ENCODE assay signal across 10 cellular contexts in genomic region chr3:21750831-21751391, GRCh38. TPM values are rescaled to one million over a fixed set of nuclear protein-coding genes. Genes with fewer than 3 reads are reported as not detected.
DNase-seq lines count a peak whose midpoint lies in the region; ATAC-seq and TF ChIP-seq lines count a peak whose summit lies in the region.
"Had no signal": no experiment of that assay in that cellular context is flagged by ENCODE, and none has a peak within 500 bp of the region (broad histone marks: within the 10 kb centered on the region; RNA-seq: fewer than 3 reads in every experiment).

Gene ZNF385D, minus strand, starts transcription at chr3:21751210. Its CDS starts 294 bp downstream, at chr3:21750916.

- ATAC-seq in RWPE2 (ENCODE audit: low read depth): peak; percentile 56; the same call in 1 of the 3 replicates
- ATAC-seq in foreskin keratinocyte: peak; percentile 77
- ATAC-seq in GM19455 (IDR thresholded peaks at IDR 0.05; ENCODE audit: unreplicated experiment): no peak
- ATAC-seq in stimulated activated naive CD8-positive, alpha-beta T cell treated with anti-CD3 and anti-CD28 coated beads, Interleukin-15, Interleukin-2, amounts not matched to agents 100 U/mL and 50 U/mL, for 24 hours: no peak
- ATAC-seq in stimulated activated memory B cell treated with anti-CD40 and anti-IgM and Interleukin-4, amounts not matched to agents 10 μg/mL and 1 μg/mL and 100 μg/mL, for 72 hours: no peak

- H3K9ac ChIP-seq in neural progenitor cell: no peak within 1 kb of the TSS

- H3K9me3 Mint-ChIP-seq in neural progenitor cell: no peaks in the 10 kb centered on the region
- H3K9me3 Mint-ChIP-seq in stimulated activated memory B cell treated with anti-CD40 and anti-IgM and Interleukin-4, amounts not matched to agents 10 μg/mL and 1 μg/mL and 100 μg/mL, for 72 hours: peaks cover 1% of the 10 kb centered on the region
- H3K9me3 Mint-ChIP-seq: dendritic cell treated with granulocyte-macrophage colony-stimulating factor and Interleukin-4, amounts not matched to agents 40 ng/mL and 50 ng/mL, for 4 days had no signal

- DNase-seq in AG09309 (ENCODE audit: low read depth) (no peak), RWPE2 (ENCODE audit: low spot score) (no peak), foreskin keratinocyte (peak in 1 of 2 donors; percentile 60), neural progenitor cell (ENCODE audit: low spot score) (peak; percentile 93)
- no peak for DNase-seq in stimulated activated CD4-positive, alpha-beta T cell treated with anti-CD3 and anti-CD28 coated beads, Interleukin-4, amount 100 ng/mL, for 1 hour
- DNase-seq in stimulated activated naive CD8-positive, alpha-beta T cell treated with anti-CD3 and anti-CD28 coated beads, Interleukin-15, Interleukin-2, amounts not matched to agents 100 U/mL and 50 U/mL, for 24 hours: no peak
- DNase-seq: DND-41 had no signal

- H3K27me3 ChIP-seq in RWPE2 (ENCODE audit: insufficient read depth, poor library complexity, severe bottlenecking): peaks cover 15% of the 10 kb centered on the region
- H3K27me3 ChIP-seq in foreskin keratinocyte: no peaks in the 10 kb centered on the region
- H3K27me3 ChIP-seq in neural progenitor cell: no peaks in the 10 kb centered on the region

- no peaks in the 10 kb centered on the region for H3K27me3 Mint-ChIP-seq in neural progenitor cell (ENCODE audit: insufficient read depth, low read depth)
- H3K27me3 Mint-ChIP-seq in stimulated activated memory B cell treated with anti-CD40 and anti-IgM and Interleukin-4, amounts not matched to agents 10 μg/mL and 1 μg/mL and 100 μg/mL, for 72 hours: no peaks in the 10 kb centered on the region

- H3K79me2 ChIP-seq in neural progenitor cell (ENCODE audit: low read depth): peaks cover 14% of the 10 kb centered on the region

- peak within 1 kb of the TSS; percentile 91 for H2AFZ ChIP-seq in neural progenitor cell (replicated peaks)

- H3K27ac Mint-ChIP-seq in neural progenitor cell: peak within 1 kb of the TSS; percentile 48
- H3K27ac Mint-ChIP-seq in stimulated activated memory B cell treated with anti-CD40 and anti-IgM and Interleukin-4, amounts not matched to agents 10 μg/mL and 1 μg/mL and 100 μg/mL, for 72 hours: no peak within 1 kb of the TSS
- H3K27ac Mint-ChIP-seq: dendritic cell treated with granulocyte-macrophage colony-stimulating factor and Interleukin-4, amounts not matched to agents 40 ng/mL and 50 ng/mL, for 4 days had no signal

- H3K4me1 ChIP-seq in RWPE2 (ENCODE audit: insufficient read depth, poor library complexity, severe bottlenecking) (no peaks in the 10 kb centered on the region), foreskin keratinocyte (peaks cover 3% of the 10 kb centered on the region), neural progenitor cell (peaks cover 32% of the 10 kb centered on the region)

- no peaks in the 10 kb centered on the region for H3K36me3 Mint-ChIP-seq in neural progenitor cell
- no peaks in the 10 kb centered on the region for H3K36me3 Mint-ChIP-seq in stimulated activated memory B cell treated with anti-CD40 and anti-IgM and Interleukin-4, amounts not matched to agents 10 μg/mL and 1 μg/mL and 100 μg/mL, for 72 hours

- no peaks in the 10 kb centered on the region for H3K9me3 ChIP-seq in RWPE2 (ENCODE audit: severe bottlenecking)
- H3K9me3 ChIP-seq in neural progenitor cell (ENCODE audit: low read depth): no peaks in the 10 kb centered on the region

- H3K27ac ChIP-seq in RWPE2 (ENCODE audit: poor library complexity, severe bottlenecking): no peak within 1 kb of the TSS
- no peak within 1 kb of the TSS for H3K27ac ChIP-seq in foreskin keratinocyte
- H3K27ac ChIP-seq in neural progenitor cell: no peak within 1 kb of the TSS

- H3K4me3 ChIP-seq in AG09309 (ENCODE audit: control insufficient read depth, low read depth, low read length) (peak within 1 kb of the TSS; percentile 55), RWPE2 (ENCODE audit: severe bottlenecking) (no peak within 1 kb of the TSS), neural progenitor cell (peak within 1 kb of the TSS; percentile 72)

- TF ChIP-seq CTCF in AG09309 (IDR thresholded peaks at IDR 0.05; ENCODE audit: control insufficient read depth, insufficient read depth, low read depth, low read length, missing control alignments): no peak
- no peak for TF ChIP-seq CTCF in RWPE2 (IDR thresholded peaks at IDR 0.05; ENCODE audit: poor library complexity, severe bottlenecking)
- TF ChIP-seq CTCF in foreskin keratinocyte (conservative IDR thresholded peaks at IDR 0.05): no peak
- TF ChIP-seq CTCF in neural progenitor cell (IDR thresholded peaks at IDR 0.05): no peak

- H3F3A ChIP-seq in neural progenitor cell (ENCODE audit: low read depth): peaks cover 16% of the 10 kb centered on the region

- peak within 1 kb of the TSS; percentile 97 for H3K4me2 ChIP-seq in neural progenitor cell

- peaks cover 24% of the 10 kb centered on the region for H3K4me1 Mint-ChIP-seq in neural progenitor cell
- no peaks in the 10 kb centered on the region for H3K4me1 Mint-ChIP-seq in stimulated activated memory B cell treated with anti-CD40 and anti-IgM and Interleukin-4, amounts not matched to agents 10 μg/mL and 1 μg/mL and 100 μg/mL, for 72 hours

- H3K4me3 Mint-ChIP-seq in neural progenitor cell: peak within 1 kb of the TSS; percentile 86
- H3K4me3 Mint-ChIP-seq in stimulated activated memory B cell treated with anti-CD40 and anti-IgM and Interleukin-4, amounts not matched to agents 10 μg/mL and 1 μg/mL and 100 μg/mL, for 72 hours: no peak within 1 kb of the TSS
- H3K4me3 Mint-ChIP-seq: dendritic cell treated with granulocyte-macrophage colony-stimulating factor and Interleukin-4, amounts not matched to agents 40 ng/mL and 50 ng/mL, for 4 days had no signal

- no peaks in the 10 kb centered on the region for H4K20me1 ChIP-seq in neural progenitor cell (ENCODE audit: low read depth)

- H3K36me3 ChIP-seq in RWPE2 (ENCODE audit: low read depth): no peaks in the 10 kb centered on the region
- no peaks in the 10 kb centered on the region for H3K36me3 ChIP-seq in neural progenitor cell

RNA-seq across cellular contexts. Expression of gene ZNF385D, which starts in this region (rescaled TPM):
- total RNA-seq in foreskin keratinocyte (1.6 and 1.7 TPM in 2 replicates), neural progenitor cell (ENCODE audit: low replicate concordance) (1.9 and 4.4 TPM in 2 replicates)
- polyA plus RNA-seq in foreskin keratinocyte: 1.2 and 2.3 TPM in 2 replicates

Comparison
In these comparisons a context has a peak if more than half of its experiments do, and no peak if none do; other contexts are left out.
1. ATAC-seq: peak in RWPE2 (single experiment) and foreskin keratinocyte (single experiment); none in GM19455 (single experiment), stimulated activated naive CD8-positive, alpha-beta T cell treated with anti-CD3 and anti-CD28 coated beads, Interleukin-15, Interleukin-2, amounts not matched to agents 100 U/mL and 50 U/mL, for 24 hours (single experiment) and stimulated activated memory B cell treated with anti-CD40 and anti-IgM and Interleukin-4, amounts not matched to agents 10 μg/mL and 1 μg/mL and 100 μg/mL, for 72 hours (single experiment).